15 cellular contexts compared by ENCODE assay signal in genomic region chr16:6753553-6753952, GRCh38.
DNase-seq lines count a peak whose midpoint lies in the region; ATAC-seq lines count a peak whose summit lies in the region.
"Had no signal": no experiment of that assay in that cellular context is flagged by ENCODE, and none has a peak within 500 bp of the region (broad histone marks: within the 10 kb centered on the region; RNA-seq: fewer than 3 reads in every experiment).

No MANE protein-coding gene starts in this region.

- no peak overlapping the region for H2BK5ac ChIP-seq in mesendoderm (ENCODE audit: low read length)

- H2BK15ac ChIP-seq in mesendoderm (replicated peaks; ENCODE audit: low read depth) = no peak overlapping the region

- H3K4me1 ChIP-seq in mesendoderm (ENCODE audit: control insufficient read depth, low read depth, low read length) = no peaks in the 10 kb centered on the region
- H3K4me1 ChIP-seq in CD8-positive, alpha-beta memory T cell (ENCODE audit: insufficient read depth, low read length) = no peaks in the 10 kb centered on the region

- no peak overlapping the region for H4K8ac ChIP-seq in mesendoderm (ENCODE audit: low read depth, low read length)

- ATAC-seq in effector memory CD8-positive, alpha-beta T cell (replicated peaks) = no peak
- ATAC-seq: HCT116 had no signal

- peaks cover 15 to 25% of the 10 kb centered on the region in 2 donors for H3K9me3 Mint-ChIP-seq in effector memory CD8-positive, alpha-beta T cell
- peaks cover 6 to 23% (median 13%) of the 10 kb centered on the region in 5 donors for H3K9me3 Mint-ChIP-seq in CD8-positive, alpha-beta memory T cell

- no peaks in the 10 kb centered on the region for H3K36me3 Mint-ChIP-seq in effector memory CD8-positive, alpha-beta T cell (ENCODE audit: insufficient read depth)
- H3K36me3 Mint-ChIP-seq in CD8-positive, alpha-beta memory T cell = no peaks in the 10 kb centered on the region

- no peak overlapping the region for H2AK5ac ChIP-seq in mesendoderm (ENCODE audit: low read length)

- intact Hi-C loops in head of caudate nucleus (cut with DNase I) = no loop called here

- no peaks in the 10 kb centered on the region for H3K79me2 ChIP-seq in mesendoderm (ENCODE audit: control insufficient read depth, insufficient read depth, low read length)

- no peak overlapping the region for H2BK120ac ChIP-seq in mesendoderm (ENCODE audit: low read depth, low read length)

- no peaks in the 10 kb centered on the region for H3K27me3 Mint-ChIP-seq in effector memory CD8-positive, alpha-beta T cell
- peaks cover 0 to 2% of the 10 kb centered on the region in 2 donors for H3K27me3 Mint-ChIP-seq in CD8-positive, alpha-beta memory T cell
- H3K27me3 Mint-ChIP-seq: B cell; CD4-positive, alpha-beta T cell had no signal

- H3K27ac Mint-ChIP-seq in effector memory CD8-positive, alpha-beta T cell = no peak overlapping the region
- no peak overlapping the region for H3K27ac Mint-ChIP-seq in CD8-positive, alpha-beta memory T cell
- H3K27ac Mint-ChIP-seq: B cell; CD4-positive, alpha-beta T cell had no signal

- no peak overlapping the region for H4K5ac ChIP-seq in mesendoderm (ENCODE audit: low read length)

- H3K4me3 ChIP-seq in mesendoderm (ENCODE audit: low read length) = no peak overlapping the region
- no peak overlapping the region for H3K4me3 ChIP-seq in CD8-positive, alpha-beta memory T cell (ENCODE audit: low read length)
- H3K4me3 ChIP-seq: GM23248 had no signal

- no peaks in the 10 kb centered on the region for H3K27me3 ChIP-seq in mesendoderm (ENCODE audit: insufficient read depth, low read length, poor library complexity)
- H3K27me3 ChIP-seq in CD8-positive, alpha-beta memory T cell (ENCODE audit: insufficient read depth, low read length, poor library complexity, severe bottlenecking) = no peaks in the 10 kb centered on the region

- H3K4me1 Mint-ChIP-seq in effector memory CD8-positive, alpha-beta T cell (ENCODE audit: low read depth in 2 of 2) = no peaks in the 10 kb centered on the region
- H3K4me1 Mint-ChIP-seq in CD8-positive, alpha-beta memory T cell = no peaks in the 10 kb centered on the region
- H3K4me1 Mint-ChIP-seq: B cell had no signal

- H3K4me3 Mint-ChIP-seq in effector memory CD8-positive, alpha-beta T cell = no peak overlapping the region
- no peak overlapping the region for H3K4me3 Mint-ChIP-seq in CD8-positive, alpha-beta memory T cell
- H3K4me3 Mint-ChIP-seq: B cell; CD4-positive, alpha-beta T cell had no signal

- no peak overlapping the region for H3K27ac ChIP-seq in mesendoderm (ENCODE audit: low read depth, low read length)
- no peak overlapping the region for H3K27ac ChIP-seq in CD8-positive, alpha-beta memory T cell (ENCODE audit: low read depth, low read length)
- H3K27ac ChIP-seq: GM23248 had no signal

- H3K36me3 ChIP-seq in mesendoderm (ENCODE audit: control insufficient read depth, insufficient read depth, low read length) = no peaks in the 10 kb centered on the region
- H3K36me3 ChIP-seq in CD8-positive, alpha-beta memory T cell (ENCODE audit: insufficient read depth, low read length) = no peaks in the 10 kb centered on the region

- H3K9me3 ChIP-seq in CD8-positive, alpha-beta memory T cell (ENCODE audit: low read length) = no peaks in the 10 kb centered on the region

- H3K9ac ChIP-seq in mesendoderm (ENCODE audit: low read length) = no peak overlapping the region
- H3K9ac ChIP-seq: GM23248 had no signal

- no peak overlapping the region for H3K4ac ChIP-seq in mesendoderm (ENCODE audit: low read depth, low read length)

- no peak overlapping the region for H3K4me2 ChIP-seq in mesendoderm (ENCODE audit: low read length)

- no peaks in the 10 kb centered on the region for H3K79me1 ChIP-seq in mesendoderm (ENCODE audit: low read length)

- DNase-seq in NCI-H2227 (lab: John Stamatoyannopoulos, UW; ENCODE audit: unreplicated experiment) = peak; percentile 15
- DNase-seq in head of caudate nucleus = peak in 32 of 42 donors; percentile 5 to 71 (median 36)
- peak; percentile 6 for DNase-seq in mesendoderm
- DNase-seq in superior temporal gyrus (ENCODE audit: extremely low spot score) = peak; percentile 17
- DNase-seq in effector memory CD8-positive, alpha-beta T cell = no peak
- DNase-seq in activated CD8-positive, alpha-beta memory T cell treated with anti-CD3 and anti-CD28 coated beads for 24 hours = no peak
- DNase-seq in CD8-positive, alpha-beta memory T cell = no peak
- DNase-seq: CD4-positive, alpha-beta T cell; DMS153; DND-41; GF-D8; GM23248; IMR-90 had no signal

- WGBS in mesendoderm (ENCODE audit: extremely low coverage, insufficient coverage, low lambda C conversion rate) = no CpG with 5 or more reads among the region's 9 CpGs

- POLR2A ChIA-PET in CD8-positive, alpha-beta memory T cell (lab: Charles Lee) = no interaction called here

- H3K18ac ChIP-seq in mesendoderm (ENCODE audit: low read length) = no peak overlapping the region

- no peak overlapping the region for H3K56ac ChIP-seq in mesendoderm (ENCODE audit: low read length)

- CTCF ChIA-PET in CD8-positive, alpha-beta memory T cell (lab: Charles Lee) = no interaction called here

- no peak overlapping the region for H3K23ac ChIP-seq in mesendoderm (ENCODE audit: low read length)

Comparison
In these comparisons a context has a peak if more than half of its experiments do, and no peak if none do; other contexts are left out.
1. DNase-seq: peak in NCI-H2227 (single experiment), head of caudate nucleus (32 of 42), mesendoderm (single experiment) and superior temporal gyrus (single experiment); none in effector memory CD8-positive, alpha-beta T cell (0 of 3), activated CD8-positive, alpha-beta memory T cell treated with anti-CD3 and anti-CD28 coated beads for 24 hours (single experiment) and CD8-positive, alpha-beta memory T cell (0 of 5).